ENCODE assay signal across 22 cellular contexts in genomic region chr4:2578106-2578505, GRCh38. TPM values are rescaled to one million over a fixed set of nuclear protein-coding genes. Genes with fewer than 3 reads are reported as not detected.
A peak's percentile ranks its signal among the peaks of the same experiment; 100 is the strongest.
DNase-seq lines count a peak whose midpoint lies in the region; ATAC-seq, FAIRE-seq and TF ChIP-seq lines count a peak whose summit lies in the region.
"Had no signal": no experiment of that assay in that cellular context is flagged by ENCODE, and none has a peak within 500 bp of the region (broad histone marks: within the 10 kb centered on the region; RNA-seq: fewer than 3 reads in every experiment).

No MANE protein-coding gene starts in this region.

- DNase-seq in A549 (ENCODE audit: low read depth in 1 of 2, low spot score in 1 of 2) (no peak), T-helper 17 cell (no peak), nephron progenitor cell (no peak), posterior vena cava (ENCODE audit: low spot score) (no peak), foreskin fibroblast (no peak)
- DNase-seq in stimulated activated effector memory CD8-positive, alpha-beta T cell treated with anti-CD3 and anti-CD28 coated beads, Interleukin-12 subunit alpha, Interleukin-12 subunit beta, amount 100 ng/mL, for 72 hours (ENCODE audit: low spot score in 2 of 2), result no peak
- DNase-seq: 8988T; BE2C; C1 segment of cervical spinal cord; Caco-2; CD4-positive, CD25-positive, alpha-beta regulatory T cell; GOT3; H7; HFFc6 had no signal

- peak overlapping the region; percentile 57 for H3K27ac Mint-ChIP-seq in T-helper 17 cell
- H3K27ac Mint-ChIP-seq in nephron progenitor cell, result peak overlapping the region; percentile 86
- peak overlapping the region; percentile 26 for H3K27ac Mint-ChIP-seq in stimulated activated effector memory CD8-positive, alpha-beta T cell treated with anti-CD3 and anti-CD28 coated beads, Interleukin-12 subunit alpha, Interleukin-12 subunit beta, amount 100 ng/mL, for 72 hours
- H3K27ac Mint-ChIP-seq: CD4-positive, CD25-positive, alpha-beta regulatory T cell; HFFc6; IgD-negative memory B cell had no signal

- no peaks in the 10 kb centered on the region for H3K27me3 Mint-ChIP-seq in T-helper 17 cell
- H3K27me3 Mint-ChIP-seq in nephron progenitor cell (ENCODE audit: low read depth, poor library complexity), result peaks cover 7% of the 10 kb centered on the region
- H3K27me3 Mint-ChIP-seq: CD4-positive, CD25-positive, alpha-beta regulatory T cell; IgD-negative memory B cell had no signal

- no peak for TF ChIP-seq EP300 in A549 (IDR thresholded peaks at IDR 0.05)

- ATAC-seq in A549 (no peak), T-helper 17 cell (no peak), GM19452 (IDR thresholded peaks at IDR 0.05; ENCODE audit: unreplicated experiment) (no peak)
- no peak for ATAC-seq in stimulated activated effector memory CD8-positive, alpha-beta T cell treated with anti-CD3 and anti-CD28 coated beads, Interleukin-12 subunit alpha, Interleukin-12 subunit beta, amount 100 ng/mL, for 72 hours
- ATAC-seq: HCT116 had no signal

- CTCF ChIA-PET in A549 (lab: Yijun Ruan, JAX), result no interaction called here

- FAIRE-seq in A549 (lab: Jason Lieb, UNC), result no peak
- FAIRE-seq: D721Med, G401.6, GM12891, GM19239 had no signal

- TF ChIP-seq POLR2A in A549 (IDR thresholded peaks at IDR 0.05; ENCODE audit: low read length), result no peak

- H3K36me3 Mint-ChIP-seq in T-helper 17 cell (ENCODE audit: low read depth), result peaks cover 5% of the 10 kb centered on the region
- peaks cover 74% of the 10 kb centered on the region for H3K36me3 Mint-ChIP-seq in nephron progenitor cell (ENCODE audit: low read depth)
- peaks cover 7% of the 10 kb centered on the region for H3K36me3 Mint-ChIP-seq in stimulated activated effector memory CD8-positive, alpha-beta T cell treated with anti-CD3 and anti-CD28 coated beads, Interleukin-12 subunit alpha, Interleukin-12 subunit beta, amount 100 ng/mL, for 72 hours

- H3K9me3 ChIP-seq in A549 (no peaks in the 10 kb centered on the region), T-helper 17 cell (ENCODE audit: control insufficient read depth, low read length, poor library complexity, severe bottlenecking) (no peaks in the 10 kb centered on the region)
- H3K9me3 ChIP-seq: BE2C had no signal

- H3K4me1 Mint-ChIP-seq in T-helper 17 cell (peaks cover 34% of the 10 kb centered on the region), nephron progenitor cell (peaks cover 26% of the 10 kb centered on the region)
- H3K4me1 Mint-ChIP-seq in stimulated activated effector memory CD8-positive, alpha-beta T cell treated with anti-CD3 and anti-CD28 coated beads, Interleukin-12 subunit alpha, Interleukin-12 subunit beta, amount 100 ng/mL, for 72 hours, result peaks cover 39% of the 10 kb centered on the region

- peaks cover 8% of the 10 kb centered on the region for H3K4me1 ChIP-seq in A549

- no peak for TF ChIP-seq RAD21 in A549 (conservative IDR thresholded peaks at IDR 0.05 in 1 of 2, IDR thresholded peaks at IDR 0.05 in 1 of 2)

- WGBS in A549 (ENCODE audit: missing lambda C conversion rate), result 90% methylated on average over 4 of the region's 4 CpGs

- no peak overlapping the region for H3K27ac ChIP-seq in A549
- H3K27ac ChIP-seq: HL-60 had no signal

- POLR2A ChIA-PET in A549 (lab: Yijun Ruan, JAX), result no interaction called here

- H3K4me2 ChIP-seq in A549, result no peak overlapping the region

- intact Hi-C loops in posterior vena cava (cut with DNase I), result no loop called here

- H3K4me3 ChIP-seq in A549 (no peak overlapping the region), foreskin fibroblast (ENCODE audit: low read depth in 1 of 2, low read length in 2 of 2) (no peak overlapping the region)

- peaks cover 48% of the 10 kb centered on the region for H3K9me3 Mint-ChIP-seq in nephron progenitor cell
- no peaks in the 10 kb centered on the region for H3K9me3 Mint-ChIP-seq in stimulated activated effector memory CD8-positive, alpha-beta T cell treated with anti-CD3 and anti-CD28 coated beads, Interleukin-12 subunit alpha, Interleukin-12 subunit beta, amount 100 ng/mL, for 72 hours

- TF ChIP-seq CTCF in A549 (IDR thresholded peaks at IDR 0.05) (no peak), nephron progenitor cell (IDR thresholded peaks at IDR 0.05) (no peak), foreskin fibroblast (IDR thresholded peaks at IDR 0.05; ENCODE audit: low read depth, low read length) (no peak)

- no peak overlapping the region for H3K4me3 Mint-ChIP-seq in T-helper 17 cell
- no peak overlapping the region for H3K4me3 Mint-ChIP-seq in nephron progenitor cell
- no peak overlapping the region for H3K4me3 Mint-ChIP-seq in stimulated activated effector memory CD8-positive, alpha-beta T cell treated with anti-CD3 and anti-CD28 coated beads, Interleukin-12 subunit alpha, Interleukin-12 subunit beta, amount 100 ng/mL, for 72 hours
- H3K4me3 Mint-ChIP-seq: CD4-positive, CD25-positive, alpha-beta regulatory T cell; HFFc6 had no signal

TF ChIP-seq in A549, 52 proteins besides CTCF, POLR2A, EP300 and RAD21:
- TF ChIP-seq MAFK (IDR thresholded peaks at IDR 0.05; ENCODE audit: partially characterized antibody), result peak; percentile 25
- no peak for TF ChIP-seq CEBPB (IDR thresholded peaks at IDR 0.05)
- TF ChIP-seq ESRRA (IDR thresholded peaks at IDR 0.05; ENCODE audit: borderline replicate concordance, low read length), result no peak
- no peak for TF ChIP-seq TP53 (CRISPR knock-in tag; IDR thresholded peaks at IDR 0.05)
- TF ChIP-seq ATOH8 (CRISPR knock-in tag; IDR thresholded peaks at IDR 0.05; ENCODE audit: low read depth), result no peak
- no peak for TF ChIP-seq SMC3 (IDR thresholded peaks at IDR 0.05)

RNA-seq across cellular contexts. Expression of gene FAM193A, which starts 41.7 kb away (rescaled TPM):
- polyA plus RNA-seq in A549 (2011; rRNA removed), result 4.5 and 5.7 TPM in 2 replicates
- 5.0 and 5.9 TPM in 2 replicates for polyA plus RNA-seq in A549 (2012; cell fraction: cytosol; rRNA removed)
- 20.2 and 22.7 TPM in 2 replicates for polyA plus RNA-seq in A549 (2012; cell fraction: nucleus; rRNA removed)
- 6.7 to 7.0 TPM (median 6.8 TPM) in 3 replicates for polyA plus RNA-seq in A549 (2017; fragmentation: RNase III; extraction: RNeasy Plus Mini Kit Qiagen cat#74134 plus additional on column Dnase treatment)
- polyA minus RNA-seq in A549 (2011; rRNA and poly(A)+ RNA removed), result 19.1 and 23.8 TPM in 2 replicates
- 10 to 100 TPM; 34.8 to 39.8 TPM for total RNA-seq in T-helper 17 cell
- 10 to 100 TPM; 18.6 to 20.3 TPM for total RNA-seq in posterior vena cava

Comparison
In these comparisons a context has a peak if more than half of its experiments do, and no peak if none do; other contexts are left out.
1. H3K27ac Mint-ChIP-seq: peak in every context shown above with its lines; median percentile 86 in nephron progenitor cell; 57 in T-helper 17 cell; 26 in stimulated activated effector memory CD8-positive, alpha-beta T cell treated with anti-CD3 and anti-CD28 coated beads, Interleukin-12 subunit alpha, Interleukin-12 subunit beta, amount 100 ng/mL, for 72 hours.